ENCODE assay signal across 18 cellular contexts in the genomic region with DNA sequence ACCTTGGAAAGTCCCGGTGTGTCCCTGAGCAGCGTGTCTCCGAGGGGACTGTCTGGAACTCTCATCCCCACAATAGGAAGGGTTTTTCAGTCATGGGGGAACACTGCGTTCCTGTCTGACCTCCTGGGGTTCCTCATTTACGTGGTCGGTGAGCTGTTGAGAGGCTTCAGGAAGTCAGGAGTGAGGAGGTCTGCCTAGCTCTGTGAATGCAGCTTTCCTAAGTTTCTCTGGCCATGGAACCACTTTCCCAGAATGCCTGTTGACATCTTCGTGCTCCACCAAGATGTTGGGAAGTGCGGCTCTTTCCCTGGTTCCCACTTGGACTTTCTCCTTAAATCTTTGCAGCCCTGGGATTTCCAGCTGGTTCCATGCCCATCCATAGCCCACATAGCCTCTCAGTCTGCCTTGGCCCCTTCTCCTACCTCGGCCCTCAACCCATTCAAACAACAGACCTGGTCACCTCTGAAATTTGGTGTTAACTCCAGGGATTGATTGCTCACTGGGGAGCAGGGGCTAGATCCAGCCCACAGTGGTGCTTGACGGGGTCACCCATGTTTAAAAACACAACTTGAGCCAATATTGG. TPM values are rescaled to one million over a fixed set of nuclear protein-coding genes. Genes with fewer than 3 reads are reported as not detected.
A peak's percentile ranks its signal among the peaks of the same experiment; 100 is the strongest.
DNase-seq lines count a peak whose midpoint lies in the region; ATAC-seq and TF ChIP-seq lines count a peak whose summit lies in the region.
"Had no signal": no experiment of that assay in that cellular context is flagged by ENCODE, and none has a peak within 500 bp of the region (broad histone marks: within the 10 kb centered on the region; RNA-seq: fewer than 3 reads in every experiment).

No MANE protein-coding gene starts in this region.

- H3K27ac Mint-ChIP-seq in CD8-positive, alpha-beta T cell = peak overlapping the region; percentile 52
- peak overlapping the region in 3 of 5 experiments; percentile 5 to 97 (median 83) for H3K27ac Mint-ChIP-seq in brain
- peak overlapping the region; percentile 63 for H3K27ac Mint-ChIP-seq in neural progenitor cell
- no peak overlapping the region for H3K27ac Mint-ChIP-seq in MCF 10A (ENCODE audit: low read depth, unreplicated experiment)

- peaks cover 26% of the 10 kb centered on the region for H3F3A ChIP-seq in neural progenitor cell (ENCODE audit: low read depth)

- TF ChIP-seq CTCF in CD8-positive, alpha-beta T cell (IDR thresholded peaks at IDR 0.05) = no peak
- TF ChIP-seq CTCF in brain (conservative IDR thresholded peaks at IDR 0.05) (no peak), neural progenitor cell (IDR thresholded peaks at IDR 0.05) (no peak), MCF 10A (IDR thresholded peaks at IDR 0.05; ENCODE audit: unreplicated experiment) (no peak)

- DNase-seq in CD8-positive, alpha-beta T cell = no peak
- no peak for DNase-seq in SJCRH30
- no peak for DNase-seq in neural progenitor cell (ENCODE audit: low spot score)
- DNase-seq in mesenteric fat pad (ENCODE audit: low spot score) = no peak
- DNase-seq in NCI-H510A treated with DMSO at 0.1 percent for 48 hours (lab: John Stamatoyannopoulos, UW) = no peak
- DNase-seq in MCF 10A (ENCODE audit: unreplicated experiment) = no peak
- DNase-seq: BE2C, DND-41, GOT3, Karpas-422, MM.1S, NCI-H1092 treated with DMSO at 0.1 percent for 48 hours, NCI-H2081 treated with DMSO at 0.1 percent for 48 hours, NCI-H524, SK-N-SH had no signal

- H3K36me3 ChIP-seq in CD8-positive, alpha-beta T cell (ENCODE audit: insufficient read depth, low read length) = no peaks in the 10 kb centered on the region
- peaks cover 47% of the 10 kb centered on the region for H3K36me3 ChIP-seq in SJCRH30
- H3K36me3 ChIP-seq in neural progenitor cell = peaks cover 32% of the 10 kb centered on the region

- H3K4me2 ChIP-seq in neural progenitor cell = no peak overlapping the region
- H3K4me2 ChIP-seq: SK-N-SH had no signal

- no peak overlapping the region for H3K27ac ChIP-seq in CD8-positive, alpha-beta T cell (ENCODE audit: low read depth, low read length)
- H3K27ac ChIP-seq in SJCRH30 (peak overlapping the region; percentile 84; the same call in 1 of the 2 replicates), neural progenitor cell (no peak overlapping the region)

- CTCF ChIA-PET in CD8-positive, alpha-beta T cell (lab: Charles Lee) = no interaction called here
- CTCF ChIA-PET in MCF 10A (lab: Yijun Ruan, JAX) = interaction anchor here (0.8 to 1.7 kb wide), 3 partner anchors 68 to 175 kb away, joined by 3 to 6 read pairs (median 3); no protein-coding TSS in a partner anchor

- H3K4me1 ChIP-seq in CD8-positive, alpha-beta T cell (ENCODE audit: insufficient read depth, low read length) = no peaks in the 10 kb centered on the region
- H3K4me1 ChIP-seq in SJCRH30 = peaks cover 21% of the 10 kb centered on the region
- H3K4me1 ChIP-seq in neural progenitor cell = no peaks in the 10 kb centered on the region

- no peaks in the 10 kb centered on the region for H3K9me3 Mint-ChIP-seq in CD8-positive, alpha-beta T cell
- peaks cover 0 to 13% (median 0%) of the 10 kb centered on the region in 5 experiments for H3K9me3 Mint-ChIP-seq in brain
- no peaks in the 10 kb centered on the region for H3K9me3 Mint-ChIP-seq in neural progenitor cell
- H3K9me3 Mint-ChIP-seq in MCF 10A (ENCODE audit: unreplicated experiment) = peaks cover 11% of the 10 kb centered on the region

- peaks cover 42% of the 10 kb centered on the region for H3K36me3 Mint-ChIP-seq in CD8-positive, alpha-beta T cell
- H3K36me3 Mint-ChIP-seq in brain (peaks cover 97% of the 10 kb centered on the region), neural progenitor cell (peaks cover 82% of the 10 kb centered on the region), MCF 10A (ENCODE audit: insufficient read depth, unreplicated experiment) (peaks cover 79% of the 10 kb centered on the region)

- no peaks in the 10 kb centered on the region for H3K27me3 ChIP-seq in CD8-positive, alpha-beta T cell (ENCODE audit: insufficient read depth, low read length)
- no peaks in the 10 kb centered on the region for H3K27me3 ChIP-seq in SJCRH30
- no peaks in the 10 kb centered on the region for H3K27me3 ChIP-seq in neural progenitor cell
- H3K27me3 ChIP-seq: BE2C had no signal

- H3K4me1 Mint-ChIP-seq in CD8-positive, alpha-beta T cell (ENCODE audit: low read depth) = peaks cover 4% of the 10 kb centered on the region
- H3K4me1 Mint-ChIP-seq in brain = peaks cover 34% of the 10 kb centered on the region
- H3K4me1 Mint-ChIP-seq in neural progenitor cell = peaks cover 18% of the 10 kb centered on the region
- peaks cover 8% of the 10 kb centered on the region for H3K4me1 Mint-ChIP-seq in MCF 10A (ENCODE audit: insufficient read depth, unreplicated experiment)

- H3K27me3 Mint-ChIP-seq in CD8-positive, alpha-beta T cell (ENCODE audit: low read depth) = no peaks in the 10 kb centered on the region
- H3K27me3 Mint-ChIP-seq in brain = no peaks in the 10 kb centered on the region
- no peaks in the 10 kb centered on the region for H3K27me3 Mint-ChIP-seq in neural progenitor cell (ENCODE audit: insufficient read depth, low read depth)
- no peaks in the 10 kb centered on the region for H3K27me3 Mint-ChIP-seq in MCF 10A (ENCODE audit: insufficient read depth, unreplicated experiment)

- H3K4me3 ChIP-seq in CD8-positive, alpha-beta T cell (ENCODE audit: low read depth, low read length) = no peak overlapping the region
- H3K4me3 ChIP-seq in SJCRH30 (no peak overlapping the region), neural progenitor cell (no peak overlapping the region)
- H3K4me3 ChIP-seq: GM12878 had no signal

- no peak overlapping the region for H3K4me3 Mint-ChIP-seq in CD8-positive, alpha-beta T cell
- H3K4me3 Mint-ChIP-seq in brain (no peak overlapping the region), neural progenitor cell (no peak overlapping the region), MCF 10A (ENCODE audit: unreplicated experiment) (no peak overlapping the region)

- no peak overlapping the region for H3K9ac ChIP-seq in neural progenitor cell
- H3K9ac ChIP-seq: SK-N-SH had no signal

- POLR2A ChIA-PET in CD8-positive, alpha-beta T cell (lab: Charles Lee) = no interaction called here
- POLR2A ChIA-PET in MCF 10A (lab: Yijun Ruan, JAX) = interaction anchor here (1.3 kb wide), 1 partner anchor 27 kb away, joined by 4 read pairs; a partner anchor contains a TSS

- H3K9me3 ChIP-seq in CD8-positive, alpha-beta T cell (ENCODE audit: low read length) = no peaks in the 10 kb centered on the region
- H3K9me3 ChIP-seq in SJCRH30 (replicated peaks) (no peaks in the 10 kb centered on the region), neural progenitor cell (ENCODE audit: low read depth) (no peaks in the 10 kb centered on the region)
- H3K9me3 ChIP-seq: BE2C, SK-N-SH had no signal

- no peaks in the 10 kb centered on the region for H4K20me1 ChIP-seq in neural progenitor cell (ENCODE audit: low read depth)

- H3K79me2 ChIP-seq in neural progenitor cell (ENCODE audit: low read depth) = peaks cover 19% of the 10 kb centered on the region

- no peak for ATAC-seq in CD8-positive, alpha-beta T cell
- ATAC-seq: GM12878, Panc1 had no signal

- intact Hi-C loops in CD8-positive, alpha-beta T cell (cut with DNase I, micrococcal nuclease) = no loop called here
- intact Hi-C loops in MCF 10A (cut with micrococcal nuclease) = no loop called here

- no TSS peak for BruUV-seq in MCF 10A (replicated peaks; lab: Mats Ljungman, UMichigan)

- H2AFZ ChIP-seq in neural progenitor cell (replicated peaks) = no peak overlapping the region

RNA-seq across cellular contexts. Expression of a gene that starts 27.2 kb away (rescaled TPM):
- under 1 TPM; 0.53 to 0.98 TPM for total RNA-seq in CD8-positive, alpha-beta T cell
- 178 and 195 TPM in 2 replicates for total RNA-seq in SJCRH30 (2014; rRNA removed; shearing (Covaris generic))
- 164 TPM for polyA plus RNA-seq in brain (ENCODE audit: insufficient read depth, low read depth, low replicate concordance)
- total RNA-seq in neural progenitor cell (ENCODE audit: low replicate concordance) = 261 and 357 TPM in 2 replicates
- total RNA-seq in mesenteric fat pad = 19.1 TPM
- total RNA-seq in MCF 10A (2022) = 263 and 326 TPM in 2 replicates

Comparison
In these comparisons a context has a peak if more than half of its experiments do, and no peak if none do; other contexts are left out.
1. RNA of a gene that starts 27.2 kb away (total RNA-seq): 261 to 357 TPM in neural progenitor cell, 263 to 326 TPM in MCF 10A, 178 to 195 TPM in SJCRH30 and 19.1 TPM in mesenteric fat pad (single experiment); 0.53 to 0.98 TPM in CD8-positive, alpha-beta T cell; every median in the first group is over 10 times any median in the second.